8 cellular contexts compared by ENCODE assay signal in genomic region chr2:43519711-43520221, GRCh38.
A peak's percentile ranks its signal among the peaks of the same experiment; 100 is the strongest.
DNase-seq lines count a peak whose midpoint lies in the region; ATAC-seq and TF ChIP-seq lines count a peak whose summit lies in the region.

No MANE protein-coding gene starts in this region.

- H3K9me3 ChIP-seq in Panc1 (ENCODE audit: control insufficient read depth, insufficient read depth, low read depth, low read length): no peaks in the 10 kb centered on the region
- H3K9me3 ChIP-seq in fibroblast of lung (ENCODE audit: control insufficient read depth, insufficient read depth, low read depth, low read length): no peaks in the 10 kb centered on the region

- TF ChIP-seq CTCF in Panc1 (IDR thresholded peaks at IDR 0.05) (no peak), fibroblast of lung (conservative IDR thresholded peaks at IDR 0.05 in 1 of 2, IDR thresholded peaks at IDR 0.05 in 1 of 2; ENCODE audit: low read depth in 1 of 2, low read length in 2 of 2) (no peak)

- ATAC-seq in Panc1: peak; percentile 84
- peak; percentile 90 for ATAC-seq in sciatic nerve
- ATAC-seq in HG02884 (IDR thresholded peaks at IDR 0.05; ENCODE audit: unreplicated experiment): no peak

- DNase-seq in GF-D8 (lab: John Stamatoyannopoulos, UW) (peak; percentile 59), Panc1 (ENCODE audit: low read depth, low spot score) (no peak), fibroblast of lung (ENCODE audit: low read depth in 2 of 2) (peak; percentile 88 to 99), sciatic nerve (ENCODE audit: low spot score) (no peak), T-helper 9 cell (no peak), NCI-H524 (lab: John Stamatoyannopoulos, UW) (no peak)
- no peak for DNase-seq in activated CD8-positive, alpha-beta memory T cell treated with anti-CD3 and anti-CD28 coated beads for 24 hours

- H3K27ac ChIP-seq in Panc1 (ENCODE audit: low read length) (no peak overlapping the region), fibroblast of lung (ENCODE audit: insufficient read depth, low read length) (peak overlapping the region; percentile 60)

- H3K4me1 ChIP-seq in Panc1 (ENCODE audit: control insufficient read depth, insufficient read depth, low read length) (no peaks in the 10 kb centered on the region; the same call in 1 of the 2 replicates), fibroblast of lung (ENCODE audit: control insufficient read depth, extremely low read depth, insufficient read depth, low read length) (peaks cover 6% of the 10 kb centered on the region)

- H3K4me3 ChIP-seq in Panc1 (ENCODE audit: low read depth in 2 of 2, low read length in 2 of 2) (no peak overlapping the region), fibroblast of lung (replicated peaks in 1 of 4; ENCODE audit: control extremely low read depth in 1 of 4, insufficient read depth in 1 of 4, low read depth in 3 of 4, low read length in 4 of 4) (no peak overlapping the region)

- POLR2A ChIA-PET in Panc1 (lab: Charles Lee): interaction anchor here (0.5 kb wide), 1 partner anchor 19 kb away, joined by 3 read pairs; no protein-coding TSS in a partner anchor

- no peaks in the 10 kb centered on the region for H4K20me1 ChIP-seq in fibroblast of lung (ENCODE audit: control insufficient read depth, extremely low read depth, insufficient read depth, low read length)

- H3K79me2 ChIP-seq in fibroblast of lung (ENCODE audit: control insufficient read depth, insufficient read depth, low read length): no peaks in the 10 kb centered on the region

- H3K27me3 ChIP-seq in Panc1 (ENCODE audit: control insufficient read depth, insufficient read depth, low read length) (no peaks in the 10 kb centered on the region), fibroblast of lung (ENCODE audit: control insufficient read depth, insufficient read depth, low read length) (no peaks in the 10 kb centered on the region)

- H3K36me3 ChIP-seq in Panc1 (ENCODE audit: control insufficient read depth, insufficient read depth, low read length) (no peaks in the 10 kb centered on the region; the same call in 1 of the 2 replicates), fibroblast of lung (ENCODE audit: control insufficient read depth, insufficient read depth, low read length) (no peaks in the 10 kb centered on the region)

- H3K9ac ChIP-seq in fibroblast of lung (ENCODE audit: insufficient read depth, low read length): no peak overlapping the region

- intact Hi-C loops in Panc1 (cut with micrococcal nuclease; ENCODE audit: unreplicated experiment): no loop called here
- intact Hi-C loops in sciatic nerve (cut with DNase I): no loop called here

- no peak overlapping the region for H2AFZ ChIP-seq in fibroblast of lung (ENCODE audit: low read length)

- no TSS peak for BruUV-seq in Panc1 (replicated peaks; lab: Mats Ljungman, UMichigan)

- CTCF ChIA-PET in Panc1 (lab: Charles Lee): no interaction called here

- peak overlapping the region; percentile 41 for H3K4me2 ChIP-seq in fibroblast of lung (ENCODE audit: extremely low read depth, insufficient read depth, low read length)

- in situ Hi-C loops in Panc1 (cut with HindIII; ENCODE audit: low pct_unique_long_range_greater_than_20kb, low sequenced_read_pairs): no loop called here

Comparison
In these comparisons a context has a peak if more than half of its experiments do, and no peak if none do; other contexts are left out.
1. DNase-seq: peak in GF-D8 (single experiment) and fibroblast of lung (2 of 2); none in Panc1 (single experiment), sciatic nerve (single experiment), activated CD8-positive, alpha-beta memory T cell treated with anti-CD3 and anti-CD28 coated beads for 24 hours (single experiment), T-helper 9 cell (single experiment) and NCI-H524 (0 of 2).